ENCODE assay signal across 13 cellular contexts in the genomic region with DNA sequence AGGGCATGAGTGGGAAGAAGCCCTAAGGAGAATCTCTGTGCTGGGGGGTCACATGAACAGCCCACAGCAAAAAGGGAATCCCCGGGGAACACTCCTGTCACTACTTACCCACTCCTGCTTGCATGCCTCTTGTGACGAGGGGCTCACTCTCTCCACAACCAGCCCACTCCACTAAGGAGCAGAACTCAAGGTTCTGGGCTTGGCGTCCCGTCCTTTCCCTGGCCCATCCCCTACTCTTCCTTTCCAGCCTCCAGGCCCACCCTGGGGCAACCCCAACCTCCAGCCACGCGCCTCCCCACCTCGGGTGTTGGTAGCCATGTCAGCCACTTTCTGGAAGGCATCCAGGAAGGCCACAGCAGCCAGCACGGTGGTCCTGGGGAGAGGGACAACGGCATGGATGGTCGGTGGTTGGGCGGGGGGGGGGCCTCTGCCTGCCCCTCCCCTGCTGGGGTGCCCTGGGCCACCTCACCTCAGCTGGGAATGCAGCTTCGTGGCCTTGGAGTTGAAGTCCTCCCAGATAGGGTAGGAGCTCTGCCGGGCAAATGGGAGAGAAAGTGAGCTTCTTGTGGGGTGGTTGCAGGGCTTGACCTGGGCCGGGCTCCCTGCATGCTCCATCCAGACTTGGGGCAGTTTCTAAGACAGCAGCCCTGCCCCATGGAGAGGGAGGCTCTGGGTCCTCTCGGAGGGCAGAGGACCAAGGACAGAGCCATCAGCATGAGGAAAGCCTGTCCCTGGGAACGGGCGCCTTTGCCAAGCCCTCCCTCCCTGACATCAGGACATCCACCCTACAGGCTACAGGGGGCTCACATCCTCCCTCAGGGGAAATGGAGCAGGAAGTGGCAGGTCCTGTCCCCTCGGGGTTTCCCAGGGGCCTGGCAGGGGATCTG. TPM values are rescaled to one million over a fixed set of nuclear protein-coding genes. Genes with fewer than 3 reads are reported as not detected.
A peak's percentile ranks its signal among the peaks of the same experiment; 100 is the strongest.
DNase-seq lines count a peak whose midpoint lies in the region; ATAC-seq and TF ChIP-seq lines count a peak whose summit lies in the region.
"Had no signal": no experiment of that assay in that cellular context is flagged by ENCODE, and none has a peak within 500 bp of the region (broad histone marks: within the 10 kb centered on the region; RNA-seq: fewer than 3 reads in every experiment).

No MANE protein-coding gene starts in this region.

- peaks cover 0 to 45% of the 10 kb centered on the region in 2 donors for H3K36me3 ChIP-seq in adrenal gland (replicated peaks in 1 of 2)
- H3K36me3 ChIP-seq in rectal smooth muscle tissue (ENCODE audit: control insufficient read depth, insufficient read depth, low read length): peaks cover 27% of the 10 kb centered on the region
- H3K36me3 ChIP-seq in SJCRH30: peaks cover 10% of the 10 kb centered on the region; the same call in 1 of the 2 replicates

- ATAC-seq in left ventricle myocardium superior: peak; percentile 17
- ATAC-seq: esophagus mucosa had no signal

- H3K27ac ChIP-seq in adrenal gland: peak overlapping the region in 4 of 5 donors; percentile 32 to 96 (median 74)
- peak overlapping the region; percentile 68 for H3K27ac ChIP-seq in rectal smooth muscle tissue (ENCODE audit: low read depth, low read length)
- no peak overlapping the region for H3K27ac ChIP-seq in SJCRH30

- intact Hi-C loops in adrenal gland (cut with DNase I): loop anchor here (2.0 to 5.0 kb wide), 2 partner anchors 77 to 90 kb away; no protein-coding TSS in a partner anchor
- intact Hi-C loops in left ventricle myocardium superior (cut with micrococcal nuclease): loop anchor here (10.0 kb wide), 2 partner anchors 54 to 94 kb away; no protein-coding TSS in a partner anchor

- WGBS in adrenal gland, 4 donors: 31 to 60% (median 40%) methylated on average over 7 to 18 of the region's 18 CpGs

- no peak overlapping the region for H3K9ac ChIP-seq in rectal smooth muscle tissue (ENCODE audit: low read length)

- TF ChIP-seq CTCF in AG10803 (conservative IDR thresholded peaks at IDR 0.05; ENCODE audit: low read length) (no peak), adrenal gland (IDR thresholded peaks at IDR 0.05) (no peak)

- DNase-seq in AG10803 (ENCODE audit: low read depth) (no peak), adrenal gland (peak in 3 of 7 donors; percentile 63 to 78 (median 67)), left ventricle myocardium superior (peak; percentile 54), SJCRH30 (no peak), HuH-7 (ENCODE audit: low spot score) (no peak), putamen (ENCODE audit: low spot score) (no peak), CD1c-positive myeloid dendritic cell (ENCODE audit: extremely low spot score) (no peak)
- DNase-seq: activated B cell treated with CpG ODN at 0.5 μM for 24 hours; DMS79; stimulated activated CD4-positive, alpha-beta T cell treated with anti-CD3 and anti-CD28 coated beads, Interleukin-4, amount 100 ng/mL, for 24 hours had no signal

- no peaks in the 10 kb centered on the region for H3K9me3 ChIP-seq in adrenal gland (replicated peaks in 1 of 3)
- H3K9me3 ChIP-seq in SJCRH30 (replicated peaks): no peaks in the 10 kb centered on the region

- H3K4me1 ChIP-seq in adrenal gland (replicated peaks in 1 of 2) (peaks cover 36 to 49% of the 10 kb centered on the region in 2 donors), rectal smooth muscle tissue (ENCODE audit: control insufficient read depth, insufficient read depth, low read length) (peaks cover 38% of the 10 kb centered on the region), SJCRH30 (no peaks in the 10 kb centered on the region; the same call in 1 of the 2 replicates)

- H3K4me3 ChIP-seq in AG10803 (ENCODE audit: low read length) (peak overlapping the region; percentile 91), adrenal gland (no peak overlapping the region), rectal smooth muscle tissue (ENCODE audit: low read length) (no peak overlapping the region), SJCRH30 (no peak overlapping the region)

- TF ChIP-seq POLR2A in adrenal gland (IDR thresholded peaks at IDR 0.05): no peak

- no peaks in the 10 kb centered on the region for H3K27me3 ChIP-seq in adrenal gland
- no peaks in the 10 kb centered on the region for H3K27me3 ChIP-seq in rectal smooth muscle tissue (ENCODE audit: control insufficient read depth, insufficient read depth, low read length)
- no peaks in the 10 kb centered on the region for H3K27me3 ChIP-seq in SJCRH30

RNA-seq across cellular contexts. Expression of a gene that starts 5.1 kb away (rescaled TPM):
- total RNA-seq in adrenal gland (100 to 1,000 TPM in 1 of 8 donors, 10 to 100 TPM in 7; 60.1 to 127 (median 76.2) TPM), left ventricle myocardium superior (101 TPM)
- polyA plus RNA-seq in adrenal gland: 100 to 1,000 TPM in 1 of 3 donors, 10 to 100 TPM in 2; 32.4 to 145 (median 39.2) TPM
- 24.6 and 27.4 TPM in 2 replicates for total RNA-seq in SJCRH30 (2014; rRNA removed; shearing (Covaris generic))

RNA-seq across cellular contexts. Expression of a gene that starts 34.4 kb away (rescaled TPM):
- total RNA-seq in adrenal gland: 10 to 100 TPM; 16.8 to 62.9 (median 40.3) TPM
- 10 to 100 TPM in 2 of 3 donors, 1 to 10 TPM in 1; 3.2 to 36.5 (median 35.0) TPM for polyA plus RNA-seq in adrenal gland
- 1.5 TPM for total RNA-seq in left ventricle myocardium superior
- total RNA-seq in SJCRH30 (2014; rRNA removed; shearing (Covaris generic)): 0.61 and 0.75 TPM in 2 replicates
- total RNA-seq: NCI-H460 had no signal
